7 cellular contexts compared by ENCODE assay signal in genomic region chr16:68093816-68094613, GRCh38. TPM values are rescaled to one million over a fixed set of nuclear protein-coding genes. Genes with fewer than 3 reads are reported as not detected.
DNase-seq lines count a peak whose midpoint lies in the region; ATAC-seq and TF ChIP-seq lines count a peak whose summit lies in the region.

No MANE protein-coding gene starts in this region.

- TF ChIP-seq CTCF in GM10248 (IDR thresholded peaks at IDR 0.05; ENCODE audit: control extremely low read depth, extremely low read depth, low read depth, missing control alignments) (peak; percentile 42), chondrocyte (IDR thresholded peaks at IDR 0.05) (peak; percentile 79), nephron (IDR thresholded peaks at IDR 0.05; ENCODE audit: unreplicated experiment in 3 of 3) (peak in 2 of 3 experiments; percentile 7 to 45)

- ATAC-seq in HG02759 (IDR thresholded peaks at IDR 0.05; ENCODE audit: unreplicated experiment) (no peak), GM18858 (IDR thresholded peaks at IDR 0.05; ENCODE audit: unreplicated experiment) (no peak)

- H3K27me3 Mint-ChIP-seq in chondrocyte (ENCODE audit: low read depth) (no peaks in the 10 kb centered on the region), nephron (ENCODE audit: low read depth) (no peaks in the 10 kb centered on the region)

- H3K4me1 Mint-ChIP-seq in chondrocyte (ENCODE audit: low read depth) = peaks cover 54% of the 10 kb centered on the region
- peaks cover 46% of the 10 kb centered on the region for H3K4me1 Mint-ChIP-seq in nephron

- H3K36me3 Mint-ChIP-seq in chondrocyte (ENCODE audit: low read depth) = no peaks in the 10 kb centered on the region
- no peaks in the 10 kb centered on the region for H3K36me3 Mint-ChIP-seq in nephron (ENCODE audit: low read depth)

- H3K27ac Mint-ChIP-seq in chondrocyte (ENCODE audit: unreplicated experiment) = peak overlapping the region; percentile 15
- peak overlapping the region in 1 of 3 experiments; percentile 14 for H3K27ac Mint-ChIP-seq in nephron

- CTCF ChIA-PET in GM10248 (lab: Yijun Ruan, JAX) = interaction anchor here (0.6 to 5.6 kb wide), 20 partner anchors 9 to 235 kb away, joined by 3 to 24 read pairs (median 6); partner anchors contain the start of gene NFATC3

- H3K9me3 Mint-ChIP-seq in chondrocyte (ENCODE audit: low read depth) (peaks cover 10% of the 10 kb centered on the region), nephron (no peaks in the 10 kb centered on the region)

- no peak overlapping the region for H3K4me3 Mint-ChIP-seq in chondrocyte (ENCODE audit: unreplicated experiment)
- no peak overlapping the region for H3K4me3 Mint-ChIP-seq in nephron

- DNase-seq in GM10248 (ENCODE audit: extremely low spot score) (no peak), NCI-H460 (ENCODE audit: extremely low read depth, low read depth) (peak; percentile 23), chondrocyte (ENCODE audit: low spot score) (no peak), OCI-M2 (lab: John Stamatoyannopoulos, UW; ENCODE audit: unreplicated experiment) (no peak)

- POLR2A ChIA-PET in GM10248 (lab: Yijun Ruan, JAX) = interaction anchor here (0.5 to 0.6 kb wide), 2 partner anchors 9 to 155 kb away, joined by 4 to 8 read pairs; no protein-coding TSS in a partner anchor

RNA-seq across cellular contexts. Expression of gene NFATC3, which starts 8.8 kb away (rescaled TPM):
- total RNA-seq in NCI-H460 (2014; rRNA removed; shearing (Covaris generic)) = 29.5 and 31.3 TPM in 2 replicates
- polyA plus RNA-seq in NCI-H460 (2014; cell fraction: nucleus; rRNA removed) = 20.9 TPM in 2 replicates
- total RNA-seq in chondrocyte = 32.2 to 38.0 TPM (median 37.7 TPM) in 3 replicates

Comparison
In these comparisons a context has a peak if more than half of its experiments do, and no peak if none do; other contexts are left out.
1. CTCF ChIP-seq: peak in every context shown above with its lines; median percentile 79 in chondrocyte; 42 in GM10248; 26 in nephron.